In genomic region chr2:10122500-10123280, GRCh38 we compare ENCODE assay signal across 8 cellular contexts. TPM values are rescaled to one million over a fixed set of nuclear protein-coding genes. Genes with fewer than 3 reads are reported as not detected.
DNase-seq lines count a peak whose midpoint lies in the region; ATAC-seq and TF ChIP-seq lines count a peak whose summit lies in the region.

TSS of gene RRM2 (plus strand) at chr2:10122739. CDS start at chr2:10122799, 60 bp downstream.

- peaks cover 37% of the 10 kb centered on the region for H3K4me1 Mint-ChIP-seq in activated CD4-positive, alpha-beta T cell treated with anti-CD3 and anti-CD28 coated beads for 36 hours

- peak; percentile 69 for DNase-seq in NCI-H524 treated with DMSO at 0.1 percent for 48 hours (lab: John Stamatoyannopoulos, UW)
- DNase-seq in activated CD4-positive, alpha-beta T cell treated with anti-CD3 and anti-CD28 coated beads for 36 hours = peak; percentile 98
- DNase-seq in colonic mucosa = peak; percentile 96
- peak; percentile 99 for DNase-seq in left kidney (ENCODE audit: low read depth, low spot score)
- DNase-seq in stimulated activated CD4-positive, alpha-beta T cell treated with anti-CD3 and anti-CD28 coated beads, Interleukin-1b, Interleukin-23, amount 100 ng/mL, for 4 hours (ENCODE audit: low read depth in 2 of 2) = peak; percentile 80 to 85

- no peaks in the 10 kb centered on the region for H3K9me3 Mint-ChIP-seq in activated CD4-positive, alpha-beta T cell treated with anti-CD3 and anti-CD28 coated beads for 36 hours (ENCODE audit: low read depth)

- H3K4me1 ChIP-seq in BLaER1 treated with 17β-estradiol and CSF1 and Interleukin-3, amounts not matched to agents 10 nM and 100 nM = peaks cover 57 to 90% (median 73%) of the 10 kb centered on the region in 10 experiments
- H3K4me1 ChIP-seq in colonic mucosa = peaks cover 34% of the 10 kb centered on the region

- H3K27me3 Mint-ChIP-seq in activated CD4-positive, alpha-beta T cell treated with anti-CD3 and anti-CD28 coated beads for 36 hours = no peaks in the 10 kb centered on the region

- peaks cover 0 to 47% (median 39%) of the 10 kb centered on the region in 11 experiments; a peak in 18 of 22 replicates for H3K36me3 ChIP-seq in BLaER1 treated with 17β-estradiol and CSF1 and Interleukin-3, amounts not matched to agents 10 nM and 100 nM
- H3K36me3 ChIP-seq in colonic mucosa = no peaks in the 10 kb centered on the region

- H3K27ac ChIP-seq in BLaER1 treated with 17β-estradiol and CSF1 and Interleukin-3, amounts not matched to agents 10 nM and 100 nM = peak within 1 kb of the TSS in 10 of 11 experiments; percentile 72 to 97 (median 92); a peak in 21 of 22 replicates
- H3K27ac ChIP-seq in colonic mucosa = peak within 1 kb of the TSS; percentile 83

- H3K4me3 Mint-ChIP-seq in activated CD4-positive, alpha-beta T cell treated with anti-CD3 and anti-CD28 coated beads for 36 hours = peak within 1 kb of the TSS; percentile 97

- H3K4me2 ChIP-seq in BLaER1 treated with 17β-estradiol and CSF1 and Interleukin-3, amounts not matched to agents 10 nM and 100 nM = peak within 1 kb of the TSS; percentile 85 to 100 (median 92)

- intact Hi-C loops in activated CD4-positive, alpha-beta T cell treated with anti-CD3 and anti-CD28 coated beads for 36 hours (cut with DNase I, micrococcal nuclease) = loop anchor here (1.0 to 10.0 kb wide), 12 partner anchors 279 to 1440 kb away; partner anchors contain the start of genes CPSF3 (in 2 of the 2), ITGB1BP1 (in 2 of the 2), ADAM17 (in 1 of the 2) and ID2 (in 1 of the 2)
- intact Hi-C loops in colonic mucosa (cut with DNase I) = loop anchor here (10.0 kb wide), 1 partner anchor 542 kb away; no protein-coding TSS in a partner anchor

- ATAC-seq in GM19324 (IDR thresholded peaks at IDR 0.05; ENCODE audit: low FRiP score, unreplicated experiment) = peak; percentile 71
- ATAC-seq in HG03460 (IDR thresholded peaks at IDR 0.05; ENCODE audit: unreplicated experiment) = peak; percentile 58
- peak; percentile 82 for ATAC-seq in activated CD4-positive, alpha-beta T cell treated with anti-CD3 and anti-CD28 coated beads for 36 hours

- CTCF ChIA-PET in activated CD4-positive, alpha-beta T cell treated with anti-CD3 and anti-CD28 coated beads for 36 hours (lab: Charles Lee) = interaction anchor here (0.7 kb wide), 1 partner anchor 238 kb away, joined by 3 read pairs; no protein-coding TSS in a partner anchor

- no peaks in the 10 kb centered on the region for H3K9me3 ChIP-seq in BLaER1 treated with 17β-estradiol and CSF1 and Interleukin-3, amounts not matched to agents 10 nM and 100 nM (replicated peaks in 1 of 11)
- no peaks in the 10 kb centered on the region for H3K9me3 ChIP-seq in colonic mucosa

- peak within 1 kb of the TSS; percentile 76 to 97 (median 93) for H3K9ac ChIP-seq in BLaER1 treated with 17β-estradiol and CSF1 and Interleukin-3, amounts not matched to agents 10 nM and 100 nM
- H3K9ac ChIP-seq in colonic mucosa (ENCODE audit: low read depth in 2 of 2, low read length in 2 of 2) = peak within 1 kb of the TSS; percentile 67 to 81

- peaks cover 59% of the 10 kb centered on the region for H3K36me3 Mint-ChIP-seq in activated CD4-positive, alpha-beta T cell treated with anti-CD3 and anti-CD28 coated beads for 36 hours (ENCODE audit: low read depth)

- no peaks in the 10 kb centered on the region for H3K27me3 ChIP-seq in BLaER1 treated with 17β-estradiol and CSF1 and Interleukin-3, amounts not matched to agents 10 nM and 100 nM
- no peaks in the 10 kb centered on the region for H3K27me3 ChIP-seq in colonic mucosa

- H3K4me3 ChIP-seq in BLaER1 treated with 17β-estradiol and CSF1 and Interleukin-3, amounts not matched to agents 10 nM and 100 nM = peak within 1 kb of the TSS; percentile 64 to 89 (median 86)
- peak within 1 kb of the TSS; percentile 84 for H3K4me3 ChIP-seq in colonic mucosa

- peaks cover 0 to 50% (median 44%) of the 10 kb centered on the region in 11 experiments; a peak in 17 of 22 replicates for H4K20me1 ChIP-seq in BLaER1 treated with 17β-estradiol and CSF1 and Interleukin-3, amounts not matched to agents 10 nM and 100 nM

- POLR2A ChIA-PET in activated CD4-positive, alpha-beta T cell treated with anti-CD3 and anti-CD28 coated beads for 36 hours (lab: Charles Lee) = interaction anchor here (0.5 to 1.3 kb wide), 5 partner anchors 31 to 1657 kb away, joined by 3 to 4 read pairs (median 3); no protein-coding TSS in a partner anchor

- H3K27ac Mint-ChIP-seq in activated CD4-positive, alpha-beta T cell treated with anti-CD3 and anti-CD28 coated beads for 36 hours = peak within 1 kb of the TSS; percentile 98

- TF ChIP-seq CTCF in colonic mucosa (IDR thresholded peaks at IDR 0.05) = no peak

RNA-seq across cellular contexts. Expression of gene RRM2, which starts in this region (rescaled TPM):
- 100 to 1,000 TPM; 382 to 469 TPM for total RNA-seq in activated CD4-positive, alpha-beta T cell treated with anti-CD3 and anti-CD28 coated beads for 36 hours
- total RNA-seq in colonic mucosa = 100 to 1,000 TPM in 1 of 2 donors, 10 to 100 TPM in 1; 54.3 to 216 TPM

Comparison
In these comparisons a context has a peak if more than half of its experiments do, and no peak if none do; other contexts are left out.
1. Peak in every context shown above with its lines: DNase-seq, ATAC-seq, H3K4me3 ChIP-seq and H3K27ac ChIP-seq.